11 cellular contexts compared by ENCODE assay signal in genomic region chr6:42941356-42941755, GRCh38. TPM values are rescaled to one million over a fixed set of nuclear protein-coding genes. Genes with fewer than 3 reads are reported as not detected.
A peak's percentile ranks its signal among the peaks of the same experiment; 100 is the strongest.
DNase-seq lines count a peak whose midpoint lies in the region; ATAC-seq, FAIRE-seq and TF ChIP-seq lines count a peak whose summit lies in the region.
"Not testable (repeated sequence)": the region's sequence is repeated elsewhere in the genome, so short reads cannot be mapped to it uniquely, and the experiment has no call there.
"Had no signal": no experiment of that assay in that cellular context is flagged by ENCODE, and none has a peak within 500 bp of the region (broad histone marks: within the 10 kb centered on the region; RNA-seq: fewer than 3 reads in every experiment).

No MANE protein-coding gene starts in this region.

- not testable (repeated sequence) for H3K9ac ChIP-seq in HepG2 (ENCODE audit: insufficient read depth, low read depth, low read length)

- TF ChIP-seq CTCF in RWPE1 (conservative IDR thresholded peaks at IDR 0.05; ENCODE audit: low read depth); bronchial epithelial cell (IDR thresholded peaks at IDR 0.05; ENCODE audit: insufficient read depth, low read length, severe bottlenecking); HepG2 (CRISPR knock-in tag; IDR thresholded peaks at IDR 0.05); neutrophil (IDR thresholded peaks at IDR 0.05): not testable (repeated sequence)

- WGBS in HepG2 (ENCODE audit: low lambda C conversion rate) = 95% methylated on average over 5 of the region's 5 CpGs

- not testable (repeated sequence) for H3K4me3 Mint-ChIP-seq in activated naive CD8-positive, alpha-beta T cell; memory B cell; stimulated activated naive CD8-positive, alpha-beta T cell treated with anti-CD3 and anti-CD28 coated beads, Interleukin-15, amount 100 ng/mL, for 72 hours

- H3K4me3 ChIP-seq in bronchial epithelial cell (ENCODE audit: low read depth, low read length); HepG2 (replicated peaks in 1 of 3; ENCODE audit: insufficient read depth in 1 of 3, low read depth in 2 of 3, low read length in 3 of 3); neutrophil (ENCODE audit: low read depth in 1 of 2, low read length in 1 of 2): not testable (repeated sequence)

- not testable (repeated sequence) for TF ChIP-seq RAD21 in HepG2 (CRISPR knock-in tag; IDR thresholded peaks at IDR 0.05)

- H3K27me3 ChIP-seq in bronchial epithelial cell (ENCODE audit: control insufficient read depth, insufficient read depth, low read length); HepG2 (ENCODE audit: control insufficient read depth in 1 of 2, insufficient read depth in 2 of 2, low read length in 2 of 2); neutrophil: not testable (repeated sequence)

- intact Hi-C loops in HepG2 (cut with micrococcal nuclease; ENCODE audit: unreplicated experiment) = not testable (repeated sequence)

- not testable (repeated sequence) for TF ChIP-seq EP300 in HepG2 (IDR thresholded peaks at IDR 0.05; ENCODE audit: low read depth in 2 of 2, low read length in 2 of 2); HepG2 (CRISPR knock-in tag; IDR thresholded peaks at IDR 0.05; ENCODE audit: borderline replicate concordance)

- peaks cover 64% of the 10 kb centered on the region for H3K4me1 ChIP-seq in HepG2 (ENCODE audit: insufficient read depth, low read length)
- not testable (repeated sequence) for H3K4me1 ChIP-seq in neutrophil (ENCODE audit: control insufficient read depth in 1 of 2, insufficient read depth in 1 of 2, low read depth in 1 of 2, low read length in 1 of 2)

- POLR2A ChIA-PET in RWPE1 (lab: Yijun Ruan, JAX; ENCODE audit: low non-redundant PET) = not testable (repeated sequence)
- POLR2A ChIA-PET in HepG2 (lab: Yijun Ruan, JAX) = interaction anchor here (0.9 to 5.0 kb wide), 4 partner anchors 12 to 73 kb away, joined by 3 to 56 read pairs (median 4); partner anchors contain the start of genes CNPY3, GNMT, KLHDC3 and PEX6

- peak overlapping the region; percentile 46 for H3K27ac Mint-ChIP-seq in activated naive CD8-positive, alpha-beta T cell
- H3K27ac Mint-ChIP-seq in memory B cell = peak overlapping the region; percentile 45
- H3K27ac Mint-ChIP-seq in stimulated activated naive CD8-positive, alpha-beta T cell treated with anti-CD3 and anti-CD28 coated beads, Interleukin-15, amount 100 ng/mL, for 72 hours = peak overlapping the region; percentile 56 to 80

- H3K79me2 ChIP-seq in HepG2 (ENCODE audit: insufficient read depth, low read length) = not testable (repeated sequence)

- H3K4me1 Mint-ChIP-seq in activated naive CD8-positive, alpha-beta T cell (ENCODE audit: low read depth); memory B cell: not testable (repeated sequence)
- peaks cover 32% of the 10 kb centered on the region for H3K4me1 Mint-ChIP-seq in stimulated activated naive CD8-positive, alpha-beta T cell treated with anti-CD3 and anti-CD28 coated beads, Interleukin-15, amount 100 ng/mL, for 72 hours

- H3K27ac ChIP-seq in RWPE1 (peak overlapping the region; percentile 20; the same call in 1 of the 2 replicates), neutrophil (peak overlapping the region; percentile 43)
- H3K27ac ChIP-seq in HepG2 (ENCODE audit: extremely low read length, insufficient read depth, low read length) = not testable (repeated sequence)

- BruUV-seq in HepG2 (replicated peaks; lab: Mats Ljungman, UMichigan) = not testable (repeated sequence)

- CTCF ChIA-PET in RWPE1 (lab: Yijun Ruan, JAX); HepG2 (lab: Yijun Ruan, JAX; ENCODE audit: low intra/inter-chr PET ratio, low total read pairs): not testable (repeated sequence)

- H3K9me3 ChIP-seq in HepG2 (ENCODE audit: low read length); neutrophil: not testable (repeated sequence)

- TF ChIP-seq POLR2A in HepG2 (IDR thresholded peaks at IDR 0.05; ENCODE audit: insufficient read depth in 1 of 2, low read depth in 2 of 2, low read length in 2 of 2) = not testable (repeated sequence)

- not testable (repeated sequence) for ATAC-seq in HepG2; memory B cell (ENCODE audit: low read depth); stimulated activated naive CD8-positive, alpha-beta T cell treated with anti-CD3 and anti-CD28 coated beads, Interleukin-15, amount 100 ng/mL, for 72 hours

- not testable (repeated sequence) for DNase-seq in RWPE1 (ENCODE audit: low spot score); HepG2 (ENCODE audit: low spot score); memory B cell (ENCODE audit: low spot score in 2 of 2); stimulated activated naive CD8-positive, alpha-beta T cell treated with anti-CD3 and anti-CD28 coated beads, Interleukin-15, amount 100 ng/mL, for 72 hours
- DNase-seq in bronchial epithelial cell (ENCODE audit: low read depth) = peak; percentile 30

- not testable (repeated sequence) for H3K36me3 Mint-ChIP-seq in activated naive CD8-positive, alpha-beta T cell
- H3K36me3 Mint-ChIP-seq in memory B cell = peaks cover 17% of the 10 kb centered on the region

- not testable (repeated sequence) for FAIRE-seq in bronchial epithelial cell (lab: Jason Lieb, UNC); HepG2 (lab: Jason Lieb, UNC)

- not testable (repeated sequence) for H3K9me3 Mint-ChIP-seq in activated naive CD8-positive, alpha-beta T cell (ENCODE audit: low read depth); memory B cell; stimulated activated naive CD8-positive, alpha-beta T cell treated with anti-CD3 and anti-CD28 coated beads, Interleukin-15, amount 100 ng/mL, for 72 hours

- not testable (repeated sequence) for H3K27me3 Mint-ChIP-seq in activated naive CD8-positive, alpha-beta T cell; memory B cell; stimulated activated naive CD8-positive, alpha-beta T cell treated with anti-CD3 and anti-CD28 coated beads, Interleukin-15, amount 100 ng/mL, for 72 hours

- H2AFZ ChIP-seq in HepG2 (ENCODE audit: low read length) = not testable (repeated sequence)

- H4K20me1 ChIP-seq in HepG2 (ENCODE audit: insufficient read depth, low read length) = not testable (repeated sequence)

- H3K36me3 ChIP-seq in bronchial epithelial cell (ENCODE audit: control insufficient read depth, insufficient read depth, low read length) (peaks cover 14% of the 10 kb centered on the region), HepG2 (replicated peaks in 1 of 2; ENCODE audit: control insufficient read depth in 1 of 2, insufficient read depth in 2 of 2, low read length in 2 of 2) (peaks cover 8 to 19% of the 10 kb centered on the region in 2 experiments), neutrophil (peaks cover 95% of the 10 kb centered on the region)

- not testable (repeated sequence) for H3K4me2 ChIP-seq in HepG2 (ENCODE audit: low read depth, low read length)

- in situ Hi-C loops in HepG2 (cut with HindIII; ENCODE audit: extremely low pct_ligation_motif_present, low pct_unique_long_range_greater_than_20kb) = not testable (repeated sequence)

RNA-seq across cellular contexts. Expression of gene CNPY3, which starts 12.1 kb away (rescaled TPM):
- total RNA-seq in bronchial epithelial cell (9.7 and 14.0 TPM in 2 replicates), HepG2 (2016; rRNA removed; fragmentation: Illumina TruSeq; extraction: Trizol) (31.4 and 60.2 TPM in 2 replicates)
- total RNA-seq in HepG2 (2016; cell fraction: cytosol; rRNA removed; fragmentation: Illumina TruSeq; extraction: Trizol; ENCODE audit: low read depth) = 25.4 and 31.7 TPM in 2 replicates
- 32.0 and 60.7 TPM in 2 replicates for total RNA-seq in HepG2 (2016; cell fraction: insoluble cytoplasmic fraction; rRNA removed; fragmentation: Illumina TruSeq; extraction: Trizol)
- total RNA-seq in HepG2 (2016; cell fraction: membrane; rRNA removed; fragmentation: Illumina TruSeq; extraction: Trizol) = 38.9 and 45.0 TPM in 2 replicates
- total RNA-seq in HepG2 (2016; cell fraction: nucleus; rRNA removed; fragmentation: Illumina TruSeq; extraction: Trizol) = 42.6 and 49.4 TPM in 2 replicates
- polyA plus RNA-seq in HepG2 (2011; rRNA removed) = 38.3 and 42.3 TPM in 2 replicates
- 43.4 and 51.8 TPM in 2 replicates for polyA plus RNA-seq in HepG2 (2011; cell fraction: cytosol; rRNA removed)
- polyA plus RNA-seq in HepG2 (2011; cell fraction: nucleus; rRNA removed) = 30.8 and 35.3 TPM in 2 replicates
- 51.7 and 54.0 TPM in 2 replicates for polyA plus RNA-seq in HepG2 (2012)
- polyA plus RNA-seq in HepG2 (2016; cell fraction: cytosol; fragmentation: Illumina TruSeq; extraction: Trizol; ENCODE audit: low read depth) = 38.7 and 48.0 TPM in 2 replicates
- polyA plus RNA-seq in HepG2 (2016; cell fraction: insoluble cytoplasmic fraction; fragmentation: Illumina TruSeq; extraction: Trizol; ENCODE audit: low read depth) = 35.6 and 38.7 TPM in 2 replicates
- polyA plus RNA-seq in HepG2 (2016; cell fraction: membrane; fragmentation: Illumina TruSeq; extraction: Trizol; ENCODE audit: low read depth) = 44.3 and 50.0 TPM in 2 replicates
- polyA plus RNA-seq in HepG2 (2016; cell fraction: nucleus; fragmentation: Illumina TruSeq; extraction: Trizol; ENCODE audit: insufficient read depth, low read depth) = 94.9 and 101 TPM in 2 replicates
- 28.5 and 45.2 TPM in 2 replicates for polyA minus RNA-seq in HepG2 (2011; rRNA and poly(A)+ RNA removed; ENCODE audit: low replicate concordance)
- 16.2 and 20.4 TPM in 2 replicates for polyA minus RNA-seq in HepG2 (2011; cell fraction: cytosol; rRNA and poly(A)+ RNA removed)
- 9.7 and 11.9 TPM in 2 replicates for polyA minus RNA-seq in HepG2 (2011; cell fraction: nucleus; rRNA and poly(A)+ RNA removed)

RNA-seq across cellular contexts. Expression of gene GNMT, which starts 19.2 kb away (rescaled TPM):
- total RNA-seq in bronchial epithelial cell (0.26 TPM in 1 of 2 replicates, not detected in the other), HepG2 (2016; rRNA removed; fragmentation: Illumina TruSeq; extraction: Trizol) (7.0 and 7.3 TPM in 2 replicates)
- 3.1 and 3.3 TPM in 2 replicates for total RNA-seq in HepG2 (2016; cell fraction: cytosol; rRNA removed; fragmentation: Illumina TruSeq; extraction: Trizol; ENCODE audit: low read depth)
- total RNA-seq in HepG2 (2016; cell fraction: insoluble cytoplasmic fraction; rRNA removed; fragmentation: Illumina TruSeq; extraction: Trizol) = 6.8 and 9.0 TPM in 2 replicates
- total RNA-seq in HepG2 (2016; cell fraction: membrane; rRNA removed; fragmentation: Illumina TruSeq; extraction: Trizol) = 3.4 and 3.5 TPM in 2 replicates
- total RNA-seq in HepG2 (2016; cell fraction: nucleus; rRNA removed; fragmentation: Illumina TruSeq; extraction: Trizol) = 3.4 and 3.9 TPM in 2 replicates
- 2.8 and 3.8 TPM in 2 replicates for polyA plus RNA-seq in HepG2 (2011; rRNA removed)
- polyA plus RNA-seq in HepG2 (2011; cell fraction: cytosol; rRNA removed) = 4.4 and 5.1 TPM in 2 replicates
- polyA plus RNA-seq in HepG2 (2011; cell fraction: nucleus; rRNA removed) = 3.3 and 3.5 TPM in 2 replicates
- polyA plus RNA-seq in HepG2 (2012) = 1.8 and 3.1 TPM in 2 replicates
- polyA plus RNA-seq in HepG2 (2016; cell fraction: cytosol; fragmentation: Illumina TruSeq; extraction: Trizol; ENCODE audit: low read depth) = 2.8 and 3.0 TPM in 2 replicates
- polyA plus RNA-seq in HepG2 (2016; cell fraction: insoluble cytoplasmic fraction; fragmentation: Illumina TruSeq; extraction: Trizol; ENCODE audit: low read depth) = 7.2 and 7.5 TPM in 2 replicates
- 2.2 and 2.4 TPM in 2 replicates for polyA plus RNA-seq in HepG2 (2016; cell fraction: membrane; fragmentation: Illumina TruSeq; extraction: Trizol; ENCODE audit: low read depth)
- 6.3 and 6.4 TPM in 2 replicates for polyA plus RNA-seq in HepG2 (2016; cell fraction: nucleus; fragmentation: Illumina TruSeq; extraction: Trizol; ENCODE audit: insufficient read depth, low read depth)
- polyA minus RNA-seq in HepG2 (2011; rRNA and poly(A)+ RNA removed; ENCODE audit: low replicate concordance) = 0.33 and 2.7 TPM in 2 replicates
- 0.79 and 1.4 TPM in 2 replicates for polyA minus RNA-seq in HepG2 (2011; cell fraction: cytosol; rRNA and poly(A)+ RNA removed)
- 0.52 and 0.62 TPM in 2 replicates for polyA minus RNA-seq in HepG2 (2011; cell fraction: nucleus; rRNA and poly(A)+ RNA removed)
- total RNA-seq: Daoy, GM23248, H4 had no signal
- polyA plus RNA-seq: GM23248 had no signal

RNA-seq across cellular contexts. Expression of gene PTCRA, which starts 25.5 kb away (rescaled TPM):
- total RNA-seq in bronchial epithelial cell (not detected in 2 replicates), HepG2 (2016; rRNA removed; fragmentation: Illumina TruSeq; extraction: Trizol) (not detected in 2 replicates)
- not detected in 2 replicates for total RNA-seq in HepG2 (2016; cell fraction: cytosol; rRNA removed; fragmentation: Illumina TruSeq; extraction: Trizol; ENCODE audit: low read depth)
- total RNA-seq in HepG2 (2016; cell fraction: insoluble cytoplasmic fraction; rRNA removed; fragmentation: Illumina TruSeq; extraction: Trizol) = not detected in 2 replicates
- not detected in 2 replicates for total RNA-seq in HepG2 (2016; cell fraction: membrane; rRNA removed; fragmentation: Illumina TruSeq; extraction: Trizol)
- total RNA-seq in HepG2 (2016; cell fraction: nucleus; rRNA removed; fragmentation: Illumina TruSeq; extraction: Trizol) = not detected in 2 replicates
- polyA plus RNA-seq in HepG2 (2011; rRNA removed) = not detected in 2 replicates
- not detected in 2 replicates for polyA plus RNA-seq in HepG2 (2011; cell fraction: cytosol; rRNA removed)
- 0.12 and 0.51 TPM in 2 replicates for polyA plus RNA-seq in HepG2 (2011; cell fraction: nucleus; rRNA removed)
- polyA plus RNA-seq in HepG2 (2012) = not detected in 2 replicates
- not detected in 2 replicates for polyA plus RNA-seq in HepG2 (2016; cell fraction: cytosol; fragmentation: Illumina TruSeq; extraction: Trizol; ENCODE audit: low read depth)
- polyA plus RNA-seq in HepG2 (2016; cell fraction: insoluble cytoplasmic fraction; fragmentation: Illumina TruSeq; extraction: Trizol; ENCODE audit: low read depth) = not detected in 2 replicates
- not detected in 2 replicates for polyA plus RNA-seq in HepG2 (2016; cell fraction: membrane; fragmentation: Illumina TruSeq; extraction: Trizol; ENCODE audit: low read depth)
- polyA plus RNA-seq in HepG2 (2016; cell fraction: nucleus; fragmentation: Illumina TruSeq; extraction: Trizol; ENCODE audit: insufficient read depth, low read depth) = not detected in 2 replicates
- polyA minus RNA-seq in HepG2 (2011; rRNA and poly(A)+ RNA removed; ENCODE audit: low replicate concordance) = not detected in 2 replicates
- not detected in 2 replicates for polyA minus RNA-seq in HepG2 (2011; cell fraction: cytosol; rRNA and poly(A)+ RNA removed)
- not detected in 2 replicates for polyA minus RNA-seq in HepG2 (2011; cell fraction: nucleus; rRNA and poly(A)+ RNA removed)
- total RNA-seq: CD4-positive, alpha-beta T cell; Daoy; GM23248; H4 had no signal
- polyA plus RNA-seq: GM23248 had no signal

RNA-seq across cellular contexts. Expression of gene PEX6, which starts 37.6 kb away (rescaled TPM):
- total RNA-seq in bronchial epithelial cell = 25.0 and 32.1 TPM in 2 replicates
- 3.6 and 5.1 TPM in 2 replicates for total RNA-seq in HepG2 (2016; rRNA removed; fragmentation: Illumina TruSeq; extraction: Trizol)
- total RNA-seq in HepG2 (2016; cell fraction: cytosol; rRNA removed; fragmentation: Illumina TruSeq; extraction: Trizol; ENCODE audit: low read depth) = 0.61 and 1.2 TPM in 2 replicates
- total RNA-seq in HepG2 (2016; cell fraction: insoluble cytoplasmic fraction; rRNA removed; fragmentation: Illumina TruSeq; extraction: Trizol) = 2.9 and 4.9 TPM in 2 replicates
- 2.1 TPM in 2 replicates for total RNA-seq in HepG2 (2016; cell fraction: membrane; rRNA removed; fragmentation: Illumina TruSeq; extraction: Trizol)
- total RNA-seq in HepG2 (2016; cell fraction: nucleus; rRNA removed; fragmentation: Illumina TruSeq; extraction: Trizol) = 5.5 and 5.6 TPM in 2 replicates
- polyA plus RNA-seq in HepG2 (2011; rRNA removed) = 6.7 and 8.5 TPM in 2 replicates
- polyA plus RNA-seq in HepG2 (2011; cell fraction: cytosol; rRNA removed) = 5.0 and 6.5 TPM in 2 replicates
- polyA plus RNA-seq in HepG2 (2011; cell fraction: nucleus; rRNA removed) = 46.4 and 54.7 TPM in 2 replicates
- polyA plus RNA-seq in HepG2 (2012) = 8.5 and 12.2 TPM in 2 replicates
- 0.38 and 0.54 TPM in 2 replicates for polyA plus RNA-seq in HepG2 (2016; cell fraction: cytosol; fragmentation: Illumina TruSeq; extraction: Trizol; ENCODE audit: low read depth)
- 2.3 and 3.1 TPM in 2 replicates for polyA plus RNA-seq in HepG2 (2016; cell fraction: insoluble cytoplasmic fraction; fragmentation: Illumina TruSeq; extraction: Trizol; ENCODE audit: low read depth)
- 1.00 and 1.0 TPM in 2 replicates for polyA plus RNA-seq in HepG2 (2016; cell fraction: membrane; fragmentation: Illumina TruSeq; extraction: Trizol; ENCODE audit: low read depth)
- polyA plus RNA-seq in HepG2 (2016; cell fraction: nucleus; fragmentation: Illumina TruSeq; extraction: Trizol; ENCODE audit: insufficient read depth, low read depth) = 8.5 and 8.9 TPM in 2 replicates
- 13.3 and 14.3 TPM in 2 replicates for polyA minus RNA-seq in HepG2 (2011; rRNA and poly(A)+ RNA removed; ENCODE audit: low replicate concordance)
- 4.7 and 7.1 TPM in 2 replicates for polyA minus RNA-seq in HepG2 (2011; cell fraction: cytosol; rRNA and poly(A)+ RNA removed)
- polyA minus RNA-seq in HepG2 (2011; cell fraction: nucleus; rRNA and poly(A)+ RNA removed) = 7.8 and 8.2 TPM in 2 replicates

RNA-seq across cellular contexts. Expression of gene PPP2R5D, which starts 43.0 kb away (rescaled TPM):
- total RNA-seq in bronchial epithelial cell (20.2 and 27.6 TPM in 2 replicates), HepG2 (2016; rRNA removed; fragmentation: Illumina TruSeq; extraction: Trizol) (55.6 and 60.4 TPM in 2 replicates)
- total RNA-seq in HepG2 (2016; cell fraction: cytosol; rRNA removed; fragmentation: Illumina TruSeq; extraction: Trizol; ENCODE audit: low read depth) = 8.7 and 10.0 TPM in 2 replicates
- total RNA-seq in HepG2 (2016; cell fraction: insoluble cytoplasmic fraction; rRNA removed; fragmentation: Illumina TruSeq; extraction: Trizol) = 50.4 and 57.8 TPM in 2 replicates
- total RNA-seq in HepG2 (2016; cell fraction: membrane; rRNA removed; fragmentation: Illumina TruSeq; extraction: Trizol) = 26.0 and 26.2 TPM in 2 replicates
- total RNA-seq in HepG2 (2016; cell fraction: nucleus; rRNA removed; fragmentation: Illumina TruSeq; extraction: Trizol) = 32.7 and 35.1 TPM in 2 replicates
- 39.4 and 53.7 TPM in 2 replicates for polyA plus RNA-seq in HepG2 (2011; rRNA removed)
- 41.3 and 44.3 TPM in 2 replicates for polyA plus RNA-seq in HepG2 (2011; cell fraction: cytosol; rRNA removed)
- 50.5 and 51.8 TPM in 2 replicates for polyA plus RNA-seq in HepG2 (2011; cell fraction: nucleus; rRNA removed)
- 34.9 and 36.8 TPM in 2 replicates for polyA plus RNA-seq in HepG2 (2012)
- polyA plus RNA-seq in HepG2 (2016; cell fraction: cytosol; fragmentation: Illumina TruSeq; extraction: Trizol; ENCODE audit: low read depth) = 7.3 and 8.1 TPM in 2 replicates
- 57.4 and 66.7 TPM in 2 replicates for polyA plus RNA-seq in HepG2 (2016; cell fraction: insoluble cytoplasmic fraction; fragmentation: Illumina TruSeq; extraction: Trizol; ENCODE audit: low read depth)
- 15.9 and 19.4 TPM in 2 replicates for polyA plus RNA-seq in HepG2 (2016; cell fraction: membrane; fragmentation: Illumina TruSeq; extraction: Trizol; ENCODE audit: low read depth)
- polyA plus RNA-seq in HepG2 (2016; cell fraction: nucleus; fragmentation: Illumina TruSeq; extraction: Trizol; ENCODE audit: insufficient read depth, low read depth) = 64.1 and 68.3 TPM in 2 replicates
- 93.1 and 95.5 TPM in 2 replicates for polyA minus RNA-seq in HepG2 (2011; rRNA and poly(A)+ RNA removed; ENCODE audit: low replicate concordance)
- polyA minus RNA-seq in HepG2 (2011; cell fraction: cytosol; rRNA and poly(A)+ RNA removed) = 33.1 and 38.4 TPM in 2 replicates
- 16.5 and 18.2 TPM in 2 replicates for polyA minus RNA-seq in HepG2 (2011; cell fraction: nucleus; rRNA and poly(A)+ RNA removed)
